ENCODE assay signal across 8 cellular contexts in the genomic region with DNA sequence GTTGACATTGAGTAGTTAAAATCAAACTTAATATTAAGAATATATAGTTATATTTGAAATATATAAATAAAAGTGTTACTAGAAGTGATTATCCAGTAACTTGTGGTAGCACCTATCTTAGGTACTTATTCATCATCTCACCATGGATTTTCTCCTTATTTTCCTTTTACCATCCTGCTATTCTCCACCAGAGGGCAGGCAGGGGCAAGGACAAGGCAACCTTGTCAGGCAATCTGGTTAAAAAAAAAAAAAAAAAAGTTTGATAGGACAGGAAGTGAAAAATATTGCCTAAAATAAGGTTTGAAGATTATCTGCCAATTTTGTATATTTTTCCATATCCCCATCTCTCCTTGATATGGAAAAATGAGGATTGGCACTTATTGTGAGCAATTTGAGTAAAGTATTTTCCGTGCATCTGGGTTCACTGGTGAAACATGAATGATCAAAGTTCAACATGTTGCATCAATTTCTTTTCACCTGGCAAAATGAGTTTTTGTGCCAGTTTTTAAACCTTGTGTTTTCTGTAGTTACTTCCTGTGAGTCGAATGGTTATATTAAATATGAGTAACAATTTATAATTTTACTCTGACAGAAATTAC.
DNase-seq lines count a peak whose midpoint lies in the region; ATAC-seq and TF ChIP-seq lines count a peak whose summit lies in the region.

No MANE protein-coding gene starts in this region.

- no peak for TF ChIP-seq POLR2A in ovary (IDR thresholded peaks at IDR 0.05)

- H3K36me3 ChIP-seq in fibroblast of lung (ENCODE audit: control insufficient read depth, insufficient read depth, low read length) = no peaks in the 10 kb centered on the region
- no peaks in the 10 kb centered on the region for H3K36me3 ChIP-seq in ovary

- no peak overlapping the region for H3K9ac ChIP-seq in fibroblast of lung (ENCODE audit: insufficient read depth, low read length)

- H3K9me3 ChIP-seq in fibroblast of lung (ENCODE audit: control insufficient read depth, insufficient read depth, low read depth, low read length) (no peaks in the 10 kb centered on the region), ovary (no peaks in the 10 kb centered on the region)

- intact Hi-C loops in ovary (cut with DNase I) = loop anchor here in 1 of 4 donors (5.0 kb wide), 1 partner anchor 767 kb away; no protein-coding TSS in a partner anchor
- intact Hi-C loops in posterior vena cava (cut with DNase I) = loop anchor here (10.0 kb wide), 2 partner anchors 770 to 780 kb away; no protein-coding TSS in a partner anchor

- WGBS in ovary, 3 donors = 87 to 88% (median 87%) methylated on average over 2 of the region's 2 CpGs

- H3K79me2 ChIP-seq in fibroblast of lung (ENCODE audit: control insufficient read depth, insufficient read depth, low read length) = no peaks in the 10 kb centered on the region

- DNase-seq in CMK (ENCODE audit: low read depth) (peak; percentile 9), HT1080 (ENCODE audit: low read depth) (peak; percentile 36), RPMI8226 (peak; percentile 53), fibroblast of lung (ENCODE audit: low read depth in 2 of 2) (peak; percentile 23 to 66), ovary (peak in 4 of 5 donors; percentile 18 to 45 (median 38)), epidermal melanocyte (ENCODE audit: insufficient read length, low spot score) (no peak), posterior vena cava (ENCODE audit: low spot score) (no peak)

- H3K27ac ChIP-seq in fibroblast of lung (ENCODE audit: insufficient read depth, low read length) (no peak overlapping the region), ovary (no peak overlapping the region)

- H3K4me3 ChIP-seq in fibroblast of lung (replicated peaks in 1 of 4; ENCODE audit: control extremely low read depth in 1 of 4, insufficient read depth in 1 of 4, low read depth in 3 of 4, low read length in 4 of 4) (no peak overlapping the region), ovary (no peak overlapping the region)

- no peaks in the 10 kb centered on the region for H3K4me1 ChIP-seq in fibroblast of lung (ENCODE audit: control insufficient read depth, extremely low read depth, insufficient read depth, low read length)
- H3K4me1 ChIP-seq in ovary (ENCODE audit: insufficient read depth) = no peaks in the 10 kb centered on the region

- no peak overlapping the region for H3K4me2 ChIP-seq in fibroblast of lung (ENCODE audit: extremely low read depth, insufficient read depth, low read length)

- peak; percentile 77 for ATAC-seq in GM18868 (IDR thresholded peaks at IDR 0.05; ENCODE audit: unreplicated experiment)

- H4K20me1 ChIP-seq in fibroblast of lung (ENCODE audit: control insufficient read depth, extremely low read depth, insufficient read depth, low read length) = no peaks in the 10 kb centered on the region

- peak; percentile 81 to 83 for TF ChIP-seq CTCF in fibroblast of lung (conservative IDR thresholded peaks at IDR 0.05 in 1 of 2, IDR thresholded peaks at IDR 0.05 in 1 of 2; ENCODE audit: low read depth in 1 of 2, low read length in 2 of 2)
- TF ChIP-seq CTCF in ovary (IDR thresholded peaks at IDR 0.05) = peak in 2 of 3 donors; percentile 19 to 33

- no peak overlapping the region for H2AFZ ChIP-seq in fibroblast of lung (ENCODE audit: low read length)

- TF ChIP-seq EP300 in ovary (IDR thresholded peaks at IDR 0.05) = no peak

- H3K27me3 ChIP-seq in fibroblast of lung (ENCODE audit: control insufficient read depth, insufficient read depth, low read length) (no peaks in the 10 kb centered on the region), ovary (no peaks in the 10 kb centered on the region)

Comparison
In these comparisons a context has a peak if more than half of its experiments do, and no peak if none do; other contexts are left out.
1. DNase-seq: peak in CMK (single experiment), HT1080 (single experiment), RPMI8226 (single experiment), fibroblast of lung (2 of 2) and ovary (4 of 5); none in epidermal melanocyte (single experiment) and posterior vena cava (single experiment).